ENCODE assay signal across 23 cellular contexts in genomic region chr6:6455272-6455671, GRCh38.
DNase-seq lines count a peak whose midpoint lies in the region; ATAC-seq, FAIRE-seq and TF ChIP-seq lines count a peak whose summit lies in the region.
"Had no signal": no experiment of that assay in that cellular context is flagged by ENCODE, and none has a peak within 500 bp of the region (broad histone marks: within the 10 kb centered on the region; RNA-seq: fewer than 3 reads in every experiment).

No MANE protein-coding gene starts in this region.

- H3K4me1 ChIP-seq in breast epithelium: no peaks in the 10 kb centered on the region
- H3K4me1 ChIP-seq in CD8-positive, alpha-beta T cell (ENCODE audit: insufficient read depth, low read length): no peaks in the 10 kb centered on the region
- H3K4me1 ChIP-seq: A549, Caco-2, HAP-1 had no signal

- no peak for TF ChIP-seq CTCF in MCF 10A (IDR thresholded peaks at IDR 0.05; ENCODE audit: unreplicated experiment)
- no peak for TF ChIP-seq CTCF in breast epithelium (IDR thresholded peaks at IDR 0.05)
- TF ChIP-seq CTCF in bronchial epithelial cell (IDR thresholded peaks at IDR 0.05; ENCODE audit: insufficient read depth, low read length, severe bottlenecking): no peak
- no peak for TF ChIP-seq CTCF in fibroblast of mammary gland (conservative IDR thresholded peaks at IDR 0.05; ENCODE audit: control insufficient read depth, insufficient read depth, low read depth, low read length)
- no peak for TF ChIP-seq CTCF in CD8-positive, alpha-beta T cell (IDR thresholded peaks at IDR 0.05)

- intact Hi-C loops in MCF 10A (cut with micrococcal nuclease) (no loop called here), breast epithelium (cut with DNase I; ENCODE audit: low total_unique reads) (no loop called here)
- intact Hi-C loops in CD8-positive, alpha-beta T cell (cut with DNase I, micrococcal nuclease): no loop called here

- no peak for TF ChIP-seq POLR2A in breast epithelium (IDR thresholded peaks at IDR 0.05)

- H3K36me3 ChIP-seq in breast epithelium (no peaks in the 10 kb centered on the region), bronchial epithelial cell (ENCODE audit: control insufficient read depth, insufficient read depth, low read length) (no peaks in the 10 kb centered on the region)
- no peaks in the 10 kb centered on the region for H3K36me3 ChIP-seq in CD8-positive, alpha-beta T cell (ENCODE audit: insufficient read depth, low read length)
- H3K36me3 ChIP-seq: HAP-1 had no signal

- H3K9me3 ChIP-seq in breast epithelium: no peaks in the 10 kb centered on the region
- H3K9me3 ChIP-seq in CD8-positive, alpha-beta T cell (ENCODE audit: low read length): no peaks in the 10 kb centered on the region
- H3K9me3 ChIP-seq: A549, Caco-2, HAP-1 had no signal

- DNase-seq in MCF 10A (ENCODE audit: unreplicated experiment) (peak; percentile 20), breast epithelium (ENCODE audit: low spot score in 2 of 2) (no peak), bronchial epithelial cell (ENCODE audit: low read depth) (peak; percentile 66), fibroblast of mammary gland (ENCODE audit: low read depth) (peak; percentile 21), activated T-cell treated with anti-CD3 and anti-CD28 coated beads for 4 hours (no peak), NCI-H2107 treated with DMSO at 0.1 percent for 48 hours (lab: John Stamatoyannopoulos, UW; ENCODE audit: unreplicated experiment) (no peak)
- no peak for DNase-seq in CD8-positive, alpha-beta T cell
- DNase-seq: 8988T; ACHN; AML-193; C1 segment of cervical spinal cord; Caco-2; CD4-positive, alpha-beta memory T cell; DMS153; DMS79; EL; GDM1; GOT3; HFFc6 had no signal

- no peak for FAIRE-seq in bronchial epithelial cell (lab: Jason Lieb, UNC)
- FAIRE-seq: A549, GM12878, H54 had no signal

- H3K27ac ChIP-seq in breast epithelium: no peak overlapping the region
- no peak overlapping the region for H3K27ac ChIP-seq in CD8-positive, alpha-beta T cell (ENCODE audit: low read depth, low read length)
- H3K27ac ChIP-seq: A549 had no signal

- H3K27me3 ChIP-seq in breast epithelium (no peaks in the 10 kb centered on the region), bronchial epithelial cell (ENCODE audit: control insufficient read depth, insufficient read depth, low read length) (no peaks in the 10 kb centered on the region)
- H3K27me3 ChIP-seq in CD8-positive, alpha-beta T cell (ENCODE audit: insufficient read depth, low read length): no peaks in the 10 kb centered on the region

- H3K4me3 ChIP-seq in breast epithelium: no peak overlapping the region
- no peak overlapping the region for H3K4me3 ChIP-seq in bronchial epithelial cell (ENCODE audit: low read depth, low read length)
- no peak overlapping the region for H3K4me3 ChIP-seq in fibroblast of mammary gland (ENCODE audit: control insufficient read depth, low read depth, low read length)
- H3K4me3 ChIP-seq in CD8-positive, alpha-beta T cell (ENCODE audit: low read depth, low read length): no peak overlapping the region
- H3K4me3 ChIP-seq: A549, GM12878, HAP-1 had no signal

- no peaks in the 10 kb centered on the region for H3K4me1 Mint-ChIP-seq in MCF 10A (ENCODE audit: insufficient read depth, unreplicated experiment)
- no peaks in the 10 kb centered on the region for H3K4me1 Mint-ChIP-seq in CD8-positive, alpha-beta T cell (ENCODE audit: low read depth)
- H3K4me1 Mint-ChIP-seq: CD4-positive, alpha-beta memory T cell had no signal

- H3K27me3 Mint-ChIP-seq in MCF 10A (ENCODE audit: insufficient read depth, unreplicated experiment): no peaks in the 10 kb centered on the region
- peaks cover 19% of the 10 kb centered on the region for H3K27me3 Mint-ChIP-seq in CD8-positive, alpha-beta T cell (ENCODE audit: low read depth)

- H3K36me3 Mint-ChIP-seq in MCF 10A (ENCODE audit: insufficient read depth, unreplicated experiment): no peaks in the 10 kb centered on the region
- no peaks in the 10 kb centered on the region for H3K36me3 Mint-ChIP-seq in CD8-positive, alpha-beta T cell
- H3K36me3 Mint-ChIP-seq: CD4-positive, alpha-beta memory T cell had no signal

- ATAC-seq in CD8-positive, alpha-beta T cell: no peak
- ATAC-seq: A549, GM12878 had no signal

- CTCF ChIA-PET in MCF 10A (lab: Yijun Ruan, JAX): no interaction called here
- CTCF ChIA-PET in CD8-positive, alpha-beta T cell (lab: Charles Lee): no interaction called here

- no peak overlapping the region for H3K27ac Mint-ChIP-seq in MCF 10A (ENCODE audit: low read depth, unreplicated experiment)
- H3K27ac Mint-ChIP-seq in CD8-positive, alpha-beta T cell: no peak overlapping the region
- H3K27ac Mint-ChIP-seq: CD4-positive, alpha-beta memory T cell; HFFc6 had no signal

- no TSS peak for BruUV-seq in MCF 10A (replicated peaks; lab: Mats Ljungman, UMichigan)

- no peak overlapping the region for H3K4me3 Mint-ChIP-seq in MCF 10A (ENCODE audit: unreplicated experiment)
- no peak overlapping the region for H3K4me3 Mint-ChIP-seq in CD8-positive, alpha-beta T cell
- H3K4me3 Mint-ChIP-seq: CD4-positive, alpha-beta memory T cell; HFFc6 had no signal

- no peaks in the 10 kb centered on the region for H3K9me3 Mint-ChIP-seq in MCF 10A (ENCODE audit: unreplicated experiment)
- peaks cover 3% of the 10 kb centered on the region for H3K9me3 Mint-ChIP-seq in CD8-positive, alpha-beta T cell

- POLR2A ChIA-PET in MCF 10A (lab: Yijun Ruan, JAX): interaction anchor here (5.9 to 6.9 kb wide), 2 partner anchors 13 to 17 kb away, joined by 29 to 42 read pairs; no protein-coding TSS in a partner anchor
- POLR2A ChIA-PET in CD8-positive, alpha-beta T cell (lab: Charles Lee): no interaction called here

Comparison
In these comparisons a context has a peak if more than half of its experiments do, and no peak if none do; other contexts are left out.
1. DNase-seq: peak in MCF 10A (single experiment), bronchial epithelial cell (single experiment) and fibroblast of mammary gland (single experiment); none in breast epithelium (0 of 2), activated T-cell treated with anti-CD3 and anti-CD28 coated beads for 4 hours (single experiment), NCI-H2107 treated with DMSO at 0.1 percent for 48 hours (single experiment) and CD8-positive, alpha-beta T cell (0 of 7).